In genomic region chr19:38388310-38389100, GRCh38 we compare ENCODE assay signal across 8 cellular contexts. TPM values are rescaled to one million over a fixed set of nuclear protein-coding genes. Genes with fewer than 3 reads are reported as not detected.
DNase-seq lines count a peak whose midpoint lies in the region; ATAC-seq and TF ChIP-seq lines count a peak whose summit lies in the region.

A gene with protein sequence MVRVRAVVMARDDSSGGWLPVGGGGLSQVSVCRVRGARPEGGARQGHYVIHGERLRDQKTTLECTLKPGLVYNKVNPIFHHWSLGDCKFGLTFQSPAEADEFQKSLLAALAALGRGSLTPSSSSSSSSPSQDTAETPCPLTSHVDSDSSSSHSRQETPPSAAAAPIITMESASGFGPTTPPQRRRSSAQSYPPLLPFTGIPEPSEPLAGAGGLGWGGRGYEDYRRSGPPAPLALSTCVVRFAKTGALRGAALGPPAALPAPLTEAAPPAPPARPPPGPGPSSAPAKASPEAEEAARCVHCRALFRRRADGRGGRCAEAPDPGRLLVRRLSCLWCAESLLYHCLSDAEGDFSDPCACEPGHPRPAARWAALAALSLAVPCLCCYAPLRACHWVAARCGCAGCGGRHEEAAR (plus strand): TSS chr19:38388697. CDS start chr19:38390303, 1,606 bp downstream.

- H3K9me2 ChIP-seq in GM23248 (ENCODE audit: insufficient read depth) (no peaks in the 10 kb centered on the region), PC-9 (ENCODE audit: insufficient read depth) (no peaks in the 10 kb centered on the region)

- ATAC-seq in lower lobe of right lung: peak; percentile 2 to 34
- ATAC-seq in upper lobe of left lung (ENCODE audit: low FRiP score in 2 of 2): peak in 1 of 2 donors; percentile 67
- ATAC-seq in GM19328 (IDR thresholded peaks at IDR 0.05; ENCODE audit: unreplicated experiment): no peak

- CTCF ChIA-PET in PC-9 (lab: Charles Lee): interaction anchor here (0.6 to 3.0 kb wide), 5 partner anchors 14 to 486 kb away, joined by 3 to 29 read pairs (median 8); partner anchors contain the start of genes C19orf33 and FAM98C

- peak within 1 kb of the TSS; percentile 86 for H2AFZ ChIP-seq in GM23248
- H2AFZ ChIP-seq in PC-9: peak within 1 kb of the TSS; percentile 83

- DNase-seq in AG08395 (ENCODE audit: low spot score): peak; percentile 53
- DNase-seq in GM23248: peak; percentile 74
- DNase-seq in PC-9: no peak
- no peak for DNase-seq in lower lobe of right lung
- peak; percentile 40 to 88 for DNase-seq in upper lobe of left lung
- no peak for DNase-seq in NOMO-1 treated with dmso at 0.1 percent for 144 hours (lab: John Stamatoyannopoulos, UW; ENCODE audit: unreplicated experiment)

- intact Hi-C loops in PC-9 (cut with micrococcal nuclease; ENCODE audit: unreplicated experiment) (loop anchor here (1.0 to 10.0 kb wide), 3 partner anchors 14 to 484 kb away; partner anchors contain the start of genes PSMD8, SIPA1L3 and WDR87), lower lobe of right lung (cut with DNase I) (no loop called here)

- in situ Hi-C loops in GM23248 (cut with MboI): no loop called here

- H3K9me3 ChIP-seq in GM23248 (ENCODE audit: low read depth) (no peaks in the 10 kb centered on the region), PC-9 (ENCODE audit: insufficient read depth, low read depth) (no peaks in the 10 kb centered on the region), duodenal mucosa (ENCODE audit: control insufficient read depth in 1 of 2, low read length in 2 of 2) (no peaks in the 10 kb centered on the region), lower lobe of right lung (no peaks in the 10 kb centered on the region), upper lobe of left lung (no peaks in the 10 kb centered on the region)

- H3K27ac ChIP-seq in GM23248 (peak within 1 kb of the TSS; percentile 68), PC-9 (peak within 1 kb of the TSS; percentile 36; the same call in 1 of the 2 replicates), duodenal mucosa (ENCODE audit: low read depth, low read length) (peak within 1 kb of the TSS; percentile 82), lower lobe of right lung (peak within 1 kb of the TSS; percentile 39), upper lobe of left lung (peak within 1 kb of the TSS; percentile 51 to 82 (median 68))

- H3K4me1 ChIP-seq in GM23248 (ENCODE audit: insufficient read depth): peaks cover 14% of the 10 kb centered on the region
- peaks cover 8% of the 10 kb centered on the region; the same call in 1 of the 2 replicates for H3K4me1 ChIP-seq in PC-9 (replicated peaks; ENCODE audit: insufficient read depth)
- peaks cover 0 to 32% of the 10 kb centered on the region in 2 donors for H3K4me1 ChIP-seq in duodenal mucosa (ENCODE audit: control insufficient read depth in 1 of 2, insufficient read depth in 2 of 2, low read length in 2 of 2)
- peaks cover 32% of the 10 kb centered on the region for H3K4me1 ChIP-seq in lower lobe of right lung
- peaks cover 33 to 44% (median 38%) of the 10 kb centered on the region in 4 donors for H3K4me1 ChIP-seq in upper lobe of left lung

- H4K20me1 ChIP-seq in GM23248 (ENCODE audit: insufficient read depth) (no peaks in the 10 kb centered on the region), PC-9 (ENCODE audit: insufficient read depth) (no peaks in the 10 kb centered on the region)

- H3K9ac ChIP-seq in GM23248: peak within 1 kb of the TSS; percentile 78
- peak within 1 kb of the TSS; percentile 43 to 59 for H3K9ac ChIP-seq in duodenal mucosa (ENCODE audit: low read depth in 1 of 2, low read length in 2 of 2)

- BruUV-seq in PC-9 (replicated peaks; lab: Mats Ljungman, UMichigan): TSS peak; percentile 30

- H3K79me2 ChIP-seq in GM23248 (ENCODE audit: insufficient read depth) (no peaks in the 10 kb centered on the region), PC-9 (ENCODE audit: low read depth) (no peaks in the 10 kb centered on the region)

- H3K4me3 ChIP-seq in GM23248: peak within 1 kb of the TSS; percentile 93
- peak within 1 kb of the TSS; percentile 71 for H3K4me3 ChIP-seq in PC-9
- peak within 1 kb of the TSS; percentile 66 to 74 for H3K4me3 ChIP-seq in duodenal mucosa (ENCODE audit: low read depth in 1 of 2, low read length in 2 of 2)
- H3K4me3 ChIP-seq in lower lobe of right lung: peak within 1 kb of the TSS; percentile 62
- peak within 1 kb of the TSS; percentile 53 to 65 (median 58) for H3K4me3 ChIP-seq in upper lobe of left lung

- TF ChIP-seq POLR2A in upper lobe of left lung (IDR thresholded peaks at IDR 0.05): no peak

- 1 to 2% methylated on average over 10 to 43 of the region's 46 CpGs for WGBS in GM23248 (ENCODE audit: low coverage in 1 of 2, low lambda C conversion rate in 2 of 2, missing lambda C conversion rate in 2 of 2), 2 experiments
- 0 to 4% methylated on average over 9 to 32 of the region's 46 CpGs for WGBS in upper lobe of left lung, 2 donors

- H3K36me3 ChIP-seq in GM23248 (ENCODE audit: low read depth) (no peaks in the 10 kb centered on the region), PC-9 (ENCODE audit: low read depth) (no peaks in the 10 kb centered on the region), duodenal mucosa (ENCODE audit: control insufficient read depth in 1 of 2, insufficient read depth in 2 of 2, low read length in 2 of 2) (peaks cover 4 to 12% of the 10 kb centered on the region in 2 donors), lower lobe of right lung (peaks cover 7% of the 10 kb centered on the region), upper lobe of left lung (peaks cover 2 to 20% (median 12%) of the 10 kb centered on the region in 4 donors)

- H3F3A ChIP-seq in GM23248 (ENCODE audit: insufficient read depth): 0 out of 2 replicates have a peak, but pooled peaks cover 10% of the 10 kb centered on the region
- H3F3A ChIP-seq in PC-9 (ENCODE audit: insufficient read depth, low read depth): peaks cover 26% of the 10 kb centered on the region; the same call in 1 of the 2 replicates

- no peak for TF ChIP-seq CTCF in PC-9 (conservative IDR thresholded peaks at IDR 0.05)
- TF ChIP-seq CTCF in lower lobe of right lung (IDR thresholded peaks at IDR 0.05): no peak
- TF ChIP-seq CTCF in upper lobe of left lung (IDR thresholded peaks at IDR 0.05): no peak

- POLR2A ChIA-PET in PC-9 (lab: Charles Lee; ENCODE audit: unreplicated experiment): interaction anchor here (0.6 to 1.5 kb wide), 8 partner anchors 14 to 1047 kb away, joined by 3 to 34 read pairs (median 10); partner anchors contain the start of genes ACTN4, FAM98C, PSMD8 and RPS16

- no peak for TF ChIP-seq EP300 in upper lobe of left lung (IDR thresholded peaks at IDR 0.05)

- H3K4me2 ChIP-seq in GM23248 (ENCODE audit: unreplicated experiment) (peak within 1 kb of the TSS; percentile 88), PC-9 (peak within 1 kb of the TSS; percentile 81)

- H3K27me3 ChIP-seq in GM23248 (replicated peaks; ENCODE audit: insufficient read depth) (no peaks in the 10 kb centered on the region), PC-9 (ENCODE audit: insufficient read depth, low read depth) (no peaks in the 10 kb centered on the region), duodenal mucosa (ENCODE audit: control insufficient read depth in 1 of 2, insufficient read depth in 2 of 2, low read length in 2 of 2) (peaks cover 0 to 10% of the 10 kb centered on the region in 2 donors), lower lobe of right lung (ENCODE audit: low read depth) (peaks cover 12% of the 10 kb centered on the region), upper lobe of left lung (peaks cover 0 to 18% (median 3%) of the 10 kb centered on the region in 4 donors)

RNA-seq across cellular contexts. Expression of the gene that starts here (rescaled TPM):
- 2.1 and 7.7 TPM in 2 replicates for total RNA-seq in GM23248 (2014; rRNA removed; shearing (Covaris generic))
- 1.8 and 1.9 TPM in 2 replicates for polyA plus RNA-seq in GM23248 (2016; fragmentation: Nextera tagmentation; extraction: Ambion mirVana)
- total RNA-seq in PC-9 (2021) (4.7 and 5.4 TPM in 2 replicates), lower lobe of right lung (0.62 TPM), upper lobe of left lung (1 to 10 TPM in 3 of 6 donors, under 1 TPM in 3; 0.11 to 2.1 (median 0.85) TPM)

Comparison
In these comparisons a context has a peak if more than half of its experiments do, and no peak if none do; other contexts are left out.
1. Peak in ATAC-seq, H3K4me3 ChIP-seq and H3K27ac ChIP-seq in lower lobe of right lung; RNA of the gene not detected or under 1 TPM.
2. DNase-seq: peak in AG08395 (single experiment), GM23248 (single experiment) and upper lobe of left lung (2 of 2); none in PC-9 (0 of 2), lower lobe of right lung (single experiment) and NOMO-1 treated with dmso at 0.1 percent for 144 hours (single experiment).
3. Peak in every context shown above with its lines, with median percentiles within 50 percentile points of each other: H3K27ac ChIP-seq and H3K4me3 ChIP-seq.